In the genomic region with DNA sequence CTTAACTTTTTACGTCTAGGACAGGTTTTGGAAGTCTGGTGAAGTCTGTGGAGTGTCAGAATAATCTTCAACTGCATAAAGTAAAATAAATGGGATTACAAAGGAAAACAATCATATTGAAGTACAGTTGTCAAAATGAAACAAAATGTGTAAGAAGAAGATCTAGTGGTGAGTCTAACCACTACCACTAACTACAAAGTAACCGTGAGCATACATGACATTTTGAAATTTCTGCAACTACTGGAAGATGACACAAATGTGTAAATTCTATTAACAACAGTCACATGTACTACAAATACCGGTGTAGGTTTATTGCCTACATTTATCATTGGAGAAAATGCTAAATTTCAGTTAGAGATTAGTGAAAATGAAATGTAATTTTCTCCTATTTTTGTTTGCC, we compare ENCODE assay signal across 29 cellular contexts. TPM values are rescaled to one million over a fixed set of nuclear protein-coding genes. Genes with fewer than 3 reads are reported as not detected.
DNase-seq lines count a peak whose midpoint lies in the region; ATAC-seq, FAIRE-seq and TF ChIP-seq lines count a peak whose summit lies in the region.
"Had no signal": no experiment of that assay in that cellular context is flagged by ENCODE, and none has a peak within 500 bp of the region (broad histone marks: within the 10 kb centered on the region; RNA-seq: fewer than 3 reads in every experiment).

No MANE protein-coding gene starts in this region.

- H3K27ac ChIP-seq in hepatocyte: no peak overlapping the region
- H3K27ac ChIP-seq: C4-2B, parathyroid adenoma, testis, WERI-Rb-1 had no signal

- H2AFZ ChIP-seq in hepatocyte: no peak overlapping the region
- H2AFZ ChIP-seq: parathyroid adenoma had no signal

- peak overlapping the region; percentile 56 for H3K4me3 Mint-ChIP-seq in natural killer cell treated with Interleukin-12 subunit alpha and Interleukin-12 subunit beta and Interleukin-15 and Interleukin-18, amount 100 ng/mL, for 72 hours
- H3K4me3 Mint-ChIP-seq in natural killer cell: no peak overlapping the region
- peak overlapping the region; percentile 23 for H3K4me3 Mint-ChIP-seq in activated naive CD8-positive, alpha-beta T cell treated with anti-CD3 and anti-CD28 coated beads, Interleukin-2, amount 50 U/mL, for 24 hours
- H3K4me3 Mint-ChIP-seq: central memory CD8-positive, alpha-beta T cell; memory B cell had no signal

- TF ChIP-seq POLR2A in H54 (IDR thresholded peaks at IDR 0.05; ENCODE audit: low read depth, low read length): no peak

- intact Hi-C loops in natural killer cell (cut with micrococcal nuclease): no loop called here

- no peaks in the 10 kb centered on the region for H3K9me3 ChIP-seq in hepatocyte (ENCODE audit: low read depth)
- H3K9me3 ChIP-seq: testis had no signal

- H3K4me1 Mint-ChIP-seq in natural killer cell treated with Interleukin-12 subunit alpha and Interleukin-12 subunit beta and Interleukin-15 and Interleukin-18, amount 100 ng/mL, for 72 hours (ENCODE audit: low read depth in 2 of 2): peaks cover 7 to 8% of the 10 kb centered on the region in 2 donors
- no peaks in the 10 kb centered on the region for H3K4me1 Mint-ChIP-seq in natural killer cell
- peaks cover 16% of the 10 kb centered on the region for H3K4me1 Mint-ChIP-seq in activated naive CD8-positive, alpha-beta T cell treated with anti-CD3 and anti-CD28 coated beads, Interleukin-2, amount 50 U/mL, for 24 hours

- H3K79me2 ChIP-seq in hepatocyte: no peaks in the 10 kb centered on the region
- H3K79me2 ChIP-seq: parathyroid adenoma had no signal

- H3K9me3 Mint-ChIP-seq in natural killer cell treated with Interleukin-12 subunit alpha and Interleukin-12 subunit beta and Interleukin-15 and Interleukin-18, amount 100 ng/mL, for 72 hours: no peaks in the 10 kb centered on the region
- H3K9me3 Mint-ChIP-seq in natural killer cell: no peaks in the 10 kb centered on the region
- no peaks in the 10 kb centered on the region for H3K9me3 Mint-ChIP-seq in activated naive CD8-positive, alpha-beta T cell treated with anti-CD3 and anti-CD28 coated beads, Interleukin-2, amount 50 U/mL, for 24 hours
- H3K9me3 Mint-ChIP-seq: central memory CD8-positive, alpha-beta T cell had no signal

- ATAC-seq in activated CD4-positive, CD25-positive, alpha-beta regulatory T cell treated with anti-CD3 and anti-CD28 coated beads, Interleukin-2, amount 50 U/mL, for 24 hours: peak; percentile 89 to 91
- ATAC-seq in natural killer cell treated with Interleukin-12 subunit alpha and Interleukin-12 subunit beta and Interleukin-15 and Interleukin-18, amount 100 ng/mL, for 72 hours: peak in 1 of 2 donors; percentile 80
- ATAC-seq in natural killer cell (no peak), GM21447 (IDR thresholded peaks at IDR 0.05; ENCODE audit: unreplicated experiment) (no peak)
- peak; percentile 88 for ATAC-seq in activated naive CD8-positive, alpha-beta T cell treated with anti-CD3 and anti-CD28 coated beads, Interleukin-2, amount 50 U/mL, for 24 hours
- ATAC-seq: left lobe of liver had no signal

- no peak for DNase-seq in activated CD4-positive, CD25-positive, alpha-beta regulatory T cell (lab: John Stamatoyannopoulos, UW)
- DNase-seq in natural killer cell treated with Interleukin-12 subunit alpha and Interleukin-12 subunit beta and Interleukin-15 and Interleukin-18, amount 100 ng/mL, for 72 hours (ENCODE audit: low spot score): no peak
- no peak for DNase-seq in natural killer cell
- no peak for DNase-seq in activated naive CD8-positive, alpha-beta T cell treated with anti-CD3 and anti-CD28 coated beads, Interleukin-2, amount 50 U/mL, for 24 hours
- DNase-seq in hepatocyte (ENCODE audit: low spot score): no peak
- DNase-seq in H54 (ENCODE audit: insufficient read length, low spot score): no peak
- DNase-seq: Calu3; DMS79; erythroblast; Kasumi-1; NCI-H1436 treated with DMSO at 0.1 percent for 48 hours; NCI-H345; NCI-H69; retina; SHP77 treated with DMSO at 0.1 percent for 48 hours; stimulated activated naive CD4-positive, alpha-beta T cell; T1000; testis; WERI-Rb-1 had no signal

- H3K36me3 ChIP-seq in hepatocyte (replicated peaks; ENCODE audit: insufficient read depth, low read depth): no peaks in the 10 kb centered on the region
- H3K36me3 ChIP-seq: WERI-Rb-1 had no signal

- no peak for FAIRE-seq in H54 (lab: Jason Lieb, UNC)
- FAIRE-seq: G401.6, RCC 7860 had no signal

- H3K4me2 ChIP-seq in hepatocyte: no peak overlapping the region

- no peak overlapping the region for H3K4me3 ChIP-seq in hepatocyte
- H3K4me3 ChIP-seq: testis had no signal

- no peaks in the 10 kb centered on the region for H3K36me3 Mint-ChIP-seq in natural killer cell treated with Interleukin-12 subunit alpha and Interleukin-12 subunit beta and Interleukin-15 and Interleukin-18, amount 100 ng/mL, for 72 hours
- no peaks in the 10 kb centered on the region for H3K36me3 Mint-ChIP-seq in natural killer cell
- H3K36me3 Mint-ChIP-seq in activated naive CD8-positive, alpha-beta T cell treated with anti-CD3 and anti-CD28 coated beads, Interleukin-2, amount 50 U/mL, for 24 hours (ENCODE audit: low read depth): no peaks in the 10 kb centered on the region

- H3K9me2 ChIP-seq in hepatocyte (replicated peaks; ENCODE audit: insufficient read depth): no peaks in the 10 kb centered on the region

- TF ChIP-seq CTCF in natural killer cell (IDR thresholded peaks at IDR 0.05): no peak
- no peak for TF ChIP-seq CTCF in hepatocyte (IDR thresholded peaks at IDR 0.05; ENCODE audit: poor library complexity)

- no peaks in the 10 kb centered on the region for H3K4me1 ChIP-seq in hepatocyte (ENCODE audit: insufficient read depth)
- H3K4me1 ChIP-seq: parathyroid adenoma, testis had no signal

- no peaks in the 10 kb centered on the region for H4K20me1 ChIP-seq in hepatocyte (ENCODE audit: insufficient read depth, poor library complexity, severe bottlenecking)

- H3K27ac Mint-ChIP-seq in natural killer cell treated with Interleukin-12 subunit alpha and Interleukin-12 subunit beta and Interleukin-15 and Interleukin-18, amount 100 ng/mL, for 72 hours: no peak overlapping the region
- H3K27ac Mint-ChIP-seq in natural killer cell: no peak overlapping the region
- no peak overlapping the region for H3K27ac Mint-ChIP-seq in activated naive CD8-positive, alpha-beta T cell treated with anti-CD3 and anti-CD28 coated beads, Interleukin-2, amount 50 U/mL, for 24 hours
- H3K27ac Mint-ChIP-seq: memory B cell had no signal

- 74% methylated on average over 3 of the region's 3 CpGs for WGBS in hepatocyte (ENCODE audit: low lambda C conversion rate, missing lambda C conversion rate)

- H3K27me3 ChIP-seq in hepatocyte: peaks cover 7% of the 10 kb centered on the region
- H3K27me3 ChIP-seq: testis had no signal

- H3K27me3 Mint-ChIP-seq in natural killer cell treated with Interleukin-12 subunit alpha and Interleukin-12 subunit beta and Interleukin-15 and Interleukin-18, amount 100 ng/mL, for 72 hours: peaks cover 22 to 26% of the 10 kb centered on the region in 2 donors
- peaks cover 20 to 28% of the 10 kb centered on the region in 2 donors for H3K27me3 Mint-ChIP-seq in natural killer cell (ENCODE audit: low read depth in 2 of 2)
- peaks cover 10% of the 10 kb centered on the region for H3K27me3 Mint-ChIP-seq in activated naive CD8-positive, alpha-beta T cell treated with anti-CD3 and anti-CD28 coated beads, Interleukin-2, amount 50 U/mL, for 24 hours

RNA-seq across cellular contexts. Expression of gene VPS52, which starts 29.7 kb away (rescaled TPM):
- total RNA-seq in natural killer cell treated with Interleukin-12 subunit alpha and Interleukin-12 subunit beta and Interleukin-15 and Interleukin-18, amount 100 ng/mL, for 72 hours: 10 to 100 TPM; 48.6 to 76.5 TPM
- total RNA-seq in natural killer cell (100 to 1,000 TPM in 1 of 3 donors, 10 to 100 TPM in 2; 98.0 to 112 (median 99.4) TPM), hepatocyte (28.8 and 43.2 TPM in 2 replicates)
- polyA plus RNA-seq in hepatocyte: 42.5 and 48.3 TPM in 2 replicates

RNA-seq across cellular contexts. Expression of gene RPS18, which starts 29.9 kb away (rescaled TPM):
- total RNA-seq in natural killer cell treated with Interleukin-12 subunit alpha and Interleukin-12 subunit beta and Interleukin-15 and Interleukin-18, amount 100 ng/mL, for 72 hours: 1,000 to 10,000 TPM; 1,431 to 1,446 TPM
- 1,000 to 10,000 TPM; 1,182 to 1,707 (median 1,500) TPM for total RNA-seq in natural killer cell
- 3,293 and 3,728 TPM in 2 replicates for total RNA-seq in hepatocyte
- polyA plus RNA-seq in hepatocyte: 1,497 and 1,517 TPM in 2 replicates

RNA-seq across cellular contexts. Expression of gene RING1, which starts 33.7 kb away (rescaled TPM):
- total RNA-seq in natural killer cell treated with Interleukin-12 subunit alpha and Interleukin-12 subunit beta and Interleukin-15 and Interleukin-18, amount 100 ng/mL, for 72 hours: 10 to 100 TPM; 31.1 to 35.5 TPM
- total RNA-seq in natural killer cell (10 to 100 TPM; 34.5 to 40.3 (median 36.5) TPM), hepatocyte (25.0 and 25.6 TPM in 2 replicates)
- polyA plus RNA-seq in hepatocyte: 32.3 and 32.5 TPM in 2 replicates

RNA-seq across cellular contexts. Expression of gene B3GALT4, which starts 35.0 kb away (rescaled TPM):
- 10 to 100 TPM; 10.1 to 11.2 TPM for total RNA-seq in natural killer cell treated with Interleukin-12 subunit alpha and Interleukin-12 subunit beta and Interleukin-15 and Interleukin-18, amount 100 ng/mL, for 72 hours
- total RNA-seq in natural killer cell (10 to 100 TPM; 22.7 to 24.1 (median 23.1) TPM), hepatocyte (2.0 and 5.2 TPM in 2 replicates)
- polyA plus RNA-seq in hepatocyte: 5.7 and 8.1 TPM in 2 replicates

RNA-seq across cellular contexts. Expression of gene HSD17B8, which starts 37.5 kb away (rescaled TPM):
- 1 to 10 TPM; 3.3 to 6.2 TPM for total RNA-seq in natural killer cell treated with Interleukin-12 subunit alpha and Interleukin-12 subunit beta and Interleukin-15 and Interleukin-18, amount 100 ng/mL, for 72 hours
- total RNA-seq in natural killer cell: 1 to 10 TPM; 5.4 to 7.7 (median 6.8) TPM
- total RNA-seq in hepatocyte: 6.0 and 7.8 TPM in 2 replicates
- 11.1 and 12.9 TPM in 2 replicates for polyA plus RNA-seq in hepatocyte
- total RNA-seq: A172 had no signal

Comparison
In these comparisons a context has a peak if more than half of its experiments do, and no peak if none do; other contexts are left out.
1. ATAC-seq: peak in activated CD4-positive, CD25-positive, alpha-beta regulatory T cell treated with anti-CD3 and anti-CD28 coated beads, Interleukin-2, amount 50 U/mL, for 24 hours (2 of 2) and activated naive CD8-positive, alpha-beta T cell treated with anti-CD3 and anti-CD28 coated beads, Interleukin-2, amount 50 U/mL, for 24 hours (single experiment); none in natural killer cell (0 of 3) and GM21447 (single experiment).